In genomic region chr15:40847225-40847961, GRCh38 we compare ENCODE assay signal across 6 cellular contexts. TPM values are rescaled to one million over a fixed set of nuclear protein-coding genes. Genes with fewer than 3 reads are reported as not detected.
DNase-seq lines count a peak whose midpoint lies in the region; ATAC-seq and TF ChIP-seq lines count a peak whose summit lies in the region.

No MANE protein-coding gene starts in this region.

- no peak overlapping the region for H3K4me3 Mint-ChIP-seq in activated T-helper 2 cell treated with anti-CD3 and anti-CD28 coated beads, Interferon-gamma antibody, Interleukin-2, Interleukin-4, amounts not matched to agents 10 μg/mL and 5 μg/mL and 100 μg/mL, durations not matched to agents 14 hours and 24 hours and 36 hours (ENCODE audit: low read depth)

- H2BK5ac ChIP-seq in mesendoderm (ENCODE audit: low read length), result no peak overlapping the region

- peak; percentile 94 for DNase-seq in mesendoderm
- no peak for DNase-seq in activated T-helper 2 cell treated with anti-CD3 and anti-CD28 coated beads, Interferon-gamma antibody, Interleukin-2, Interleukin-4, amounts not matched to agents 10 μg/mL and 5 μg/mL and 100 μg/mL, durations not matched to agents 14 hours and 24 hours and 36 hours (ENCODE audit: low spot score)
- DNase-seq in stimulated activated CD4-positive, alpha-beta T cell treated with anti-CD3 and anti-CD28 coated beads, Interleukin-4, amount 100 ng/mL, for 4 hours, result no peak

- peak overlapping the region; percentile 29 for H3K4me2 ChIP-seq in mesendoderm (ENCODE audit: low read length)

- no peak overlapping the region for H4K5ac ChIP-seq in mesendoderm (ENCODE audit: low read length)

- peak overlapping the region; percentile 58 for H2AK5ac ChIP-seq in mesendoderm (ENCODE audit: low read length)

- H3K18ac ChIP-seq in mesendoderm (ENCODE audit: low read length), result no peak overlapping the region

- H3K27me3 Mint-ChIP-seq in activated T-helper 2 cell treated with anti-CD3 and anti-CD28 coated beads, Interferon-gamma antibody, Interleukin-2, Interleukin-4, amounts not matched to agents 10 μg/mL and 5 μg/mL and 100 μg/mL, durations not matched to agents 14 hours and 24 hours and 36 hours (ENCODE audit: low read depth), result peaks cover 9% of the 10 kb centered on the region

- H3K9me3 Mint-ChIP-seq in activated T-helper 2 cell treated with anti-CD3 and anti-CD28 coated beads, Interferon-gamma antibody, Interleukin-2, Interleukin-4, amounts not matched to agents 10 μg/mL and 5 μg/mL and 100 μg/mL, durations not matched to agents 14 hours and 24 hours and 36 hours, result no peaks in the 10 kb centered on the region

- peaks cover 31% of the 10 kb centered on the region for H3K79me2 ChIP-seq in mesendoderm (ENCODE audit: control insufficient read depth, insufficient read depth, low read length)

- H3K36me3 Mint-ChIP-seq in activated T-helper 2 cell treated with anti-CD3 and anti-CD28 coated beads, Interferon-gamma antibody, Interleukin-2, Interleukin-4, amounts not matched to agents 10 μg/mL and 5 μg/mL and 100 μg/mL, durations not matched to agents 14 hours and 24 hours and 36 hours (ENCODE audit: low read depth), result peaks cover 7% of the 10 kb centered on the region

- H2BK15ac ChIP-seq in mesendoderm (replicated peaks; ENCODE audit: low read depth), result no peak overlapping the region

- no peak overlapping the region for H3K23ac ChIP-seq in mesendoderm (ENCODE audit: low read length)

- H4K8ac ChIP-seq in mesendoderm (ENCODE audit: low read depth, low read length), result no peak overlapping the region

- H3K27me3 ChIP-seq in HUES6 (ENCODE audit: control insufficient read depth, insufficient read depth, low read length) (peaks cover 22% of the 10 kb centered on the region; the same call in 1 of the 2 replicates), mesendoderm (ENCODE audit: insufficient read depth, low read length, poor library complexity) (no peaks in the 10 kb centered on the region)

- H3K4me1 Mint-ChIP-seq in activated T-helper 2 cell treated with anti-CD3 and anti-CD28 coated beads, Interferon-gamma antibody, Interleukin-2, Interleukin-4, amounts not matched to agents 10 μg/mL and 5 μg/mL and 100 μg/mL, durations not matched to agents 14 hours and 24 hours and 36 hours (ENCODE audit: low read depth), result peaks cover 21% of the 10 kb centered on the region

- H3K79me1 ChIP-seq in mesendoderm (ENCODE audit: low read length), result peaks cover 25% of the 10 kb centered on the region

- no peak overlapping the region for H3K9ac ChIP-seq in HUES6 (ENCODE audit: low read length)
- H3K9ac ChIP-seq in mesendoderm (ENCODE audit: low read length), result peak overlapping the region; percentile 38

- no peaks in the 10 kb centered on the region for H3K9me3 ChIP-seq in HUES6 (ENCODE audit: control insufficient read depth, insufficient read depth, low read depth, low read length)

- no peak overlapping the region for H3K4ac ChIP-seq in mesendoderm (ENCODE audit: low read depth, low read length)

- peak overlapping the region; percentile 9; the same call in 1 of the 2 replicates for H3K27ac ChIP-seq in HUES6 (ENCODE audit: low read depth, low read length)
- peak overlapping the region; percentile 90 for H3K27ac ChIP-seq in VCaP
- H3K27ac ChIP-seq in mesendoderm (ENCODE audit: low read depth, low read length), result no peak overlapping the region

- no peak for TF ChIP-seq CTCF in VCaP (conservative IDR thresholded peaks at IDR 0.05)

- peak overlapping the region; percentile 39 for H3K4me3 ChIP-seq in HUES6 (ENCODE audit: low read depth, low read length)
- no peak overlapping the region for H3K4me3 ChIP-seq in mesendoderm (ENCODE audit: low read length)

- H3K27ac Mint-ChIP-seq in activated T-helper 2 cell treated with anti-CD3 and anti-CD28 coated beads, Interferon-gamma antibody, Interleukin-2, Interleukin-4, amounts not matched to agents 10 μg/mL and 5 μg/mL and 100 μg/mL, durations not matched to agents 14 hours and 24 hours and 36 hours, result no peak overlapping the region

- intact Hi-C loops in activated T-helper 2 cell treated with anti-CD3 and anti-CD28 coated beads, Interferon-gamma antibody, Interleukin-2, Interleukin-4, amounts not matched to agents 10 μg/mL and 5 μg/mL and 100 μg/mL, durations not matched to agents 14 hours and 24 hours and 36 hours (cut with micrococcal nuclease), result no loop called here

- H3K4me1 ChIP-seq in HUES6 (ENCODE audit: control insufficient read depth, insufficient read depth, low read length) (peaks cover 33% of the 10 kb centered on the region), mesendoderm (ENCODE audit: control insufficient read depth, low read depth, low read length) (peaks cover 20% of the 10 kb centered on the region)

- peaks cover 29% of the 10 kb centered on the region for H3K36me3 ChIP-seq in HUES6 (ENCODE audit: control insufficient read depth, insufficient read depth, low read length)
- peaks cover 1% of the 10 kb centered on the region for H3K36me3 ChIP-seq in mesendoderm (ENCODE audit: control insufficient read depth, insufficient read depth, low read length)

- WGBS in mesendoderm (ENCODE audit: extremely low coverage, insufficient coverage, low lambda C conversion rate), result no CpG with 5 or more reads among the region's 7 CpGs

- no peak overlapping the region for H2BK120ac ChIP-seq in mesendoderm (ENCODE audit: low read depth, low read length)

- H3K56ac ChIP-seq in mesendoderm (ENCODE audit: low read length), result peak overlapping the region; percentile 60

- ATAC-seq in GM18502 (IDR thresholded peaks at IDR 0.05; ENCODE audit: poor library complexity, unreplicated experiment), result peak; percentile 77

RNA-seq across cellular contexts. Expression of gene SPINT1, which starts 3.5 kb away (rescaled TPM):
- 90.7 TPM for polyA plus RNA-seq in mesendoderm (2013, experiment 1 of 2)
- 92.6 TPM for polyA plus RNA-seq in mesendoderm (2013, experiment 2 of 2)
- total RNA-seq in activated T-helper 2 cell treated with anti-CD3 and anti-CD28 coated beads, Interferon-gamma antibody, Interleukin-2, Interleukin-4, amounts not matched to agents 10 μg/mL and 5 μg/mL and 100 μg/mL, durations not matched to agents 14 hours and 24 hours and 36 hours, result 22.5 and 24.5 TPM in 2 replicates

RNA-seq across cellular contexts. Expression of gene PPP1R14D, which starts 18.9 kb away (rescaled TPM):
- not detected for polyA plus RNA-seq in mesendoderm (2013, experiment 1 of 2)
- polyA plus RNA-seq in mesendoderm (2013, experiment 2 of 2), result 0.06 TPM
- not detected in 2 replicates for total RNA-seq in activated T-helper 2 cell treated with anti-CD3 and anti-CD28 coated beads, Interferon-gamma antibody, Interleukin-2, Interleukin-4, amounts not matched to agents 10 μg/mL and 5 μg/mL and 100 μg/mL, durations not matched to agents 14 hours and 24 hours and 36 hours

RNA-seq across cellular contexts. Expression of gene RHOV, which starts 26.6 kb away (rescaled TPM):
- polyA plus RNA-seq in mesendoderm (2013, experiment 1 of 2), result 1.2 TPM
- polyA plus RNA-seq in mesendoderm (2013, experiment 2 of 2), result 1.2 TPM
- total RNA-seq in activated T-helper 2 cell treated with anti-CD3 and anti-CD28 coated beads, Interferon-gamma antibody, Interleukin-2, Interleukin-4, amounts not matched to agents 10 μg/mL and 5 μg/mL and 100 μg/mL, durations not matched to agents 14 hours and 24 hours and 36 hours, result 0.80 and 0.82 TPM in 2 replicates

RNA-seq across cellular contexts. Expression of gene DNAJC17, which starts 40.1 kb away (rescaled TPM):
- polyA plus RNA-seq in mesendoderm (2013, experiment 1 of 2), result 52.5 TPM
- polyA plus RNA-seq in mesendoderm (2013, experiment 2 of 2), result 49.3 TPM
- 44.4 and 48.0 TPM in 2 replicates for total RNA-seq in activated T-helper 2 cell treated with anti-CD3 and anti-CD28 coated beads, Interferon-gamma antibody, Interleukin-2, Interleukin-4, amounts not matched to agents 10 μg/mL and 5 μg/mL and 100 μg/mL, durations not matched to agents 14 hours and 24 hours and 36 hours

RNA-seq across cellular contexts. Expression of gene ZFYVE19, which starts 40.5 kb away (rescaled TPM):
- polyA plus RNA-seq in mesendoderm (2013, experiment 1 of 2), result 6.6 TPM
- polyA plus RNA-seq in mesendoderm (2013, experiment 2 of 2), result 7.2 TPM
- total RNA-seq in activated T-helper 2 cell treated with anti-CD3 and anti-CD28 coated beads, Interferon-gamma antibody, Interleukin-2, Interleukin-4, amounts not matched to agents 10 μg/mL and 5 μg/mL and 100 μg/mL, durations not matched to agents 14 hours and 24 hours and 36 hours, result 37.6 and 39.3 TPM in 2 replicates
